14 cellular contexts compared by ENCODE assay signal in genomic region chr3:193800138-193801043, GRCh38.
A peak's percentile ranks its signal among the peaks of the same experiment; 100 is the strongest.
DNase-seq lines count a peak whose midpoint lies in the region; ATAC-seq and TF ChIP-seq lines count a peak whose summit lies in the region.
"Had no signal": no experiment of that assay in that cellular context is flagged by ENCODE, and none has a peak within 500 bp of the region (broad histone marks: within the 10 kb centered on the region; RNA-seq: fewer than 3 reads in every experiment).

No MANE protein-coding gene starts in this region.

- H3K27ac Mint-ChIP-seq in GM23338 (no peak overlapping the region), nephron (peak overlapping the region; percentile 33 to 79 (median 55))

- no peaks in the 10 kb centered on the region for H3K9me2 ChIP-seq in GM23338 (ENCODE audit: insufficient read depth)

- H3F3A ChIP-seq in GM23338 (replicated peaks; ENCODE audit: low read depth): no peaks in the 10 kb centered on the region

- H3K27me3 ChIP-seq in GM23338 (ENCODE audit: insufficient read depth) (no peaks in the 10 kb centered on the region), SJCRH30 (no peaks in the 10 kb centered on the region)
- H3K27me3 ChIP-seq: SJSA1 had no signal

- H2AFZ ChIP-seq in GM23338: no peak overlapping the region

- no peaks in the 10 kb centered on the region for H3K9me3 ChIP-seq in SJCRH30 (replicated peaks)
- H3K9me3 ChIP-seq: SJSA1 had no signal

- TF ChIP-seq CTCF in GM23338 (conservative IDR thresholded peaks at IDR 0.05; ENCODE audit: low read depth in 2 of 2) (no peak), nephron (IDR thresholded peaks at IDR 0.05; ENCODE audit: unreplicated experiment in 3 of 3) (no peak)

- no peaks in the 10 kb centered on the region for H3K79me2 ChIP-seq in GM23338 (replicated peaks; ENCODE audit: insufficient read depth)

- H3K4me1 Mint-ChIP-seq in GM23338: peaks cover 16% of the 10 kb centered on the region; the same call in 2 of the 3 replicates
- peaks cover 48% of the 10 kb centered on the region for H3K4me1 Mint-ChIP-seq in nephron

- H3K4me3 ChIP-seq in GM23338 (no peak overlapping the region), SJCRH30 (no peak overlapping the region)
- H3K4me3 ChIP-seq: SJSA1 had no signal

- ATAC-seq in GM23338 (no peak; the same call in 2 of the 3 replicates), HG03378 (IDR thresholded peaks at IDR 0.05; ENCODE audit: unreplicated experiment) (no peak)

- H3K9me3 Mint-ChIP-seq in GM23338: peaks cover 4% of the 10 kb centered on the region; the same call in 1 of the 3 replicates
- H3K9me3 Mint-ChIP-seq in nephron: no peaks in the 10 kb centered on the region

- H4K20me1 ChIP-seq in GM23338 (replicated peaks; ENCODE audit: insufficient read depth): no peaks in the 10 kb centered on the region

- H3K36me3 ChIP-seq in GM23338 (ENCODE audit: insufficient read depth): no peaks in the 10 kb centered on the region
- H3K36me3 ChIP-seq in SJCRH30: no peaks in the 10 kb centered on the region
- H3K36me3 ChIP-seq: SJSA1 had no signal

- H3K4me2 ChIP-seq in GM23338: no peak overlapping the region

- no peak overlapping the region for H3K27ac ChIP-seq in GM23338 (ENCODE audit: low read depth)
- no peak overlapping the region for H3K27ac ChIP-seq in SJCRH30
- H3K27ac ChIP-seq: HL-60, SJSA1 had no signal

- DNase-seq in GM23338 (ENCODE audit: low spot score): no peak
- peak; percentile 31 to 56 for DNase-seq in SJCRH30
- DNase-seq in ecto neural progenitor cell (ENCODE audit: low spot score): peak; percentile 29
- no peak for DNase-seq in iPS-NIHi7 (ENCODE audit: extremely low spot score)
- no peak for DNase-seq in NCI-H146 treated with DMSO at 0.1 percent for 48 hours (lab: John Stamatoyannopoulos, UW; ENCODE audit: unreplicated experiment)
- DNase-seq: AML-193, DMS79 treated with DMSO at 0.1 percent for 48 hours, NCI-H1105 treated with DMSO at 0.1 percent for 48 hours, NCI-H187 treated with DMSO at 0.1 percent for 48 hours, NCI-H510A had no signal

- H3K4me1 ChIP-seq in GM23338 (ENCODE audit: insufficient read depth) (0 out of 2 replicates have a peak, but pooled peaks cover 3% of the 10 kb centered on the region), SJCRH30 (peaks cover 15% of the 10 kb centered on the region)
- H3K4me1 ChIP-seq: SJSA1 had no signal

- H3K36me3 Mint-ChIP-seq in GM23338 (ENCODE audit: low read depth) (peaks cover 3% of the 10 kb centered on the region; the same call in 1 of the 3 replicates), nephron (ENCODE audit: low read depth) (no peaks in the 10 kb centered on the region)

- H3K4me3 Mint-ChIP-seq in GM23338 (no peak overlapping the region), nephron (no peak overlapping the region)

- H3K27me3 Mint-ChIP-seq in GM23338 (ENCODE audit: insufficient read depth, low read depth, poor library complexity) (peaks cover 7% of the 10 kb centered on the region), nephron (ENCODE audit: low read depth) (peaks cover 7% of the 10 kb centered on the region)

TF ChIP-seq in GM23338, 12 proteins besides CTCF, POLR2A, EP300 and RAD21:
- TF ChIP-seq POLR2AphosphoS5 (IDR thresholded peaks at IDR 0.05; ENCODE audit: low read depth) (no peak), ZNF462 (CRISPR knock-in tag; IDR thresholded peaks at IDR 0.05) (peak; percentile 76)

Comparison
In these comparisons a context has a peak if more than half of its experiments do, and no peak if none do; other contexts are left out.
1. DNase-seq: peak in SJCRH30 (2 of 2) and ecto neural progenitor cell (single experiment); none in GM23338 (single experiment), iPS-NIHi7 (single experiment) and NCI-H146 treated with DMSO at 0.1 percent for 48 hours (single experiment).